Comparison of ENCODE assay signal across 23 cellular contexts in the genomic region with DNA sequence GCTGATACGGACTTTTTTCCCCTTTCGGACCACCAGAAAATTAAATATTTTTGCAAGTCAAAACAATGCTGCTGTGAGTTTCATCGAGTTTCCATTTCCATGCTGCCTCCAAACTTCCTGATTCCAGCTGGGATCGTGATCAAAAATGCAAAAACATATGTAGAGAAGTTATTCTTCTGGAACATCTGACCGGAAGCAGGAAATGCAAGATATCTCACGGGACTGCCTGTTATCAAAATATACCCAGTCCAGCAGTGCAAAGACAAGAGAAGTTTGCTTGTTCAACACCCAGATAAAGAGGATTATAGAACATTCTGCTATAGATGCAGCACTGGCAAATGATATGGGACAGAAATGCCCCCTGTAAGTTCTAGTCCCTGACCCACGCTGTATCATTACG.
DNase-seq lines count a peak whose midpoint lies in the region; ATAC-seq and TF ChIP-seq lines count a peak whose summit lies in the region.
"Had no signal": no experiment of that assay in that cellular context is flagged by ENCODE, and none has a peak within 500 bp of the region (broad histone marks: within the 10 kb centered on the region; RNA-seq: fewer than 3 reads in every experiment).

No MANE protein-coding gene starts in this region.

- no peak for DNase-seq in left ventricle myocardium inferior
- no peak for DNase-seq in left cardiac atrium
- no peak for DNase-seq in endothelial cell (ENCODE audit: low spot score)
- peak; percentile 80 to 99 for DNase-seq in lung microvascular endothelial cell (ENCODE audit: low read depth in 2 of 2)
- DNase-seq in cerebellar cortex (ENCODE audit: low spot score): no peak
- no peak for DNase-seq in SIG-M5 (lab: John Stamatoyannopoulos, UW)
- DNase-seq: ACHN; effector memory CD4-positive, alpha-beta T cell; EL; Karpas-422; natural killer cell; NCI-H1092 treated with DMSO at 0.1 percent for 48 hours; NCI-H774; Peyer's patch; upper lobe of right lung had no signal

- no peaks in the 10 kb centered on the region for H3K9me3 Mint-ChIP-seq in endothelial cell (ENCODE audit: unreplicated experiment)
- H3K9me3 Mint-ChIP-seq: natural killer cell; stimulated activated naive CD8-positive, alpha-beta T cell treated with anti-CD3 and anti-CD28 coated beads, Interleukin-15, Interleukin-2, amounts not matched to agents 100 ng/mL and 50 ng/mL, for 24 hours had no signal

- peaks cover 6% of the 10 kb centered on the region for H3K4me1 Mint-ChIP-seq in endothelial cell (ENCODE audit: unreplicated experiment)
- H3K4me1 Mint-ChIP-seq: activated T-helper 17 cell treated with anti-CD3 and anti-CD28 coated beads, Interleukin-2, amount 50 U/mL, for 72 hours had no signal

- H3K4me3 ChIP-seq in left ventricle myocardium inferior: no peak overlapping the region
- H3K4me3 ChIP-seq: breast epithelium, lung, Peyer's patch, prostate gland, upper lobe of right lung had no signal

- H3K27ac ChIP-seq in left ventricle myocardium inferior (replicated peaks): peak overlapping the region; percentile 77
- H3K27ac ChIP-seq: Peyer's patch, prostate gland, upper lobe of right lung had no signal

- H3K4me3 Mint-ChIP-seq in endothelial cell (ENCODE audit: unreplicated experiment): no peak overlapping the region
- H3K4me3 Mint-ChIP-seq: activated T-helper 17 cell treated with anti-CD3 and anti-CD28 coated beads, Interleukin-2, amount 50 U/mL, for 72 hours; natural killer cell; stimulated activated naive CD8-positive, alpha-beta T cell treated with anti-CD3 and anti-CD28 coated beads, Interleukin-15, Interleukin-2, amounts not matched to agents 100 ng/mL and 50 ng/mL, for 24 hours had no signal

- H3K36me3 ChIP-seq in left ventricle myocardium inferior: no peaks in the 10 kb centered on the region
- H3K36me3 ChIP-seq: breast epithelium, Peyer's patch, prostate gland, upper lobe of right lung had no signal

- ATAC-seq in left cardiac atrium (no peak), GM18505 (IDR thresholded peaks at IDR 0.05; ENCODE audit: unreplicated experiment) (no peak), HG03135 (IDR thresholded peaks at IDR 0.05; ENCODE audit: unreplicated experiment) (no peak)
- ATAC-seq: activated CD4-positive, CD25-positive, alpha-beta regulatory T cell treated with anti-CD3 and anti-CD28 coated beads, Interleukin-2, amount 50 U/mL, for 24 hours; activated T-helper 17 cell treated with anti-CD3 and anti-CD28 coated beads, Interleukin-2, amount 50 U/mL, for 72 hours; natural killer cell; upper lobe of right lung had no signal

- TF ChIP-seq CTCF in left ventricle myocardium inferior (IDR thresholded peaks at IDR 0.05; ENCODE audit: borderline replicate concordance): no peak
- TF ChIP-seq CTCF in endothelial cell (IDR thresholded peaks at IDR 0.05; ENCODE audit: unreplicated experiment): no peak

- H3K27me3 Mint-ChIP-seq in endothelial cell (ENCODE audit: unreplicated experiment): no peaks in the 10 kb centered on the region
- H3K27me3 Mint-ChIP-seq: activated T-helper 17 cell treated with anti-CD3 and anti-CD28 coated beads, Interleukin-2, amount 50 U/mL, for 72 hours; stimulated activated naive CD8-positive, alpha-beta T cell treated with anti-CD3 and anti-CD28 coated beads, Interleukin-15, Interleukin-2, amounts not matched to agents 100 ng/mL and 50 ng/mL, for 24 hours had no signal

- TF ChIP-seq POLR2A in GM18505 (IDR thresholded peaks at IDR 0.05; ENCODE audit: borderline replicate concordance, extremely low read depth, insufficient read depth, insufficient read length): no peak

- peak overlapping the region; percentile 52 for H3K27ac Mint-ChIP-seq in endothelial cell (ENCODE audit: unreplicated experiment)
- H3K27ac Mint-ChIP-seq: activated T-helper 17 cell treated with anti-CD3 and anti-CD28 coated beads, Interleukin-2, amount 50 U/mL, for 72 hours; natural killer cell; stimulated activated naive CD8-positive, alpha-beta T cell treated with anti-CD3 and anti-CD28 coated beads, Interleukin-15, Interleukin-2, amounts not matched to agents 100 ng/mL and 50 ng/mL, for 24 hours had no signal

- intact Hi-C loops in left ventricle myocardium inferior (cut with micrococcal nuclease) (no loop called here), left cardiac atrium (cut with DNase I) (no loop called here)

- H3K9me3 ChIP-seq in left ventricle myocardium inferior (replicated peaks): peaks cover 5% of the 10 kb centered on the region
- H3K9me3 ChIP-seq: breast epithelium, Peyer's patch, prostate gland, upper lobe of right lung had no signal

- H3K27me3 ChIP-seq in left ventricle myocardium inferior (ENCODE audit: low read depth): no peaks in the 10 kb centered on the region
- H3K27me3 ChIP-seq: breast epithelium, Peyer's patch, upper lobe of right lung had no signal

- peaks cover 15% of the 10 kb centered on the region for H3K4me1 ChIP-seq in left ventricle myocardium inferior
- H3K4me1 ChIP-seq: breast epithelium, Peyer's patch, prostate gland, upper lobe of right lung had no signal

- no peaks in the 10 kb centered on the region for H3K36me3 Mint-ChIP-seq in endothelial cell (ENCODE audit: low read depth, unreplicated experiment)
- H3K36me3 Mint-ChIP-seq: natural killer cell had no signal

Comparison
In these comparisons a context has a peak if more than half of its experiments do, and no peak if none do; other contexts are left out.
1. DNase-seq: peak in lung microvascular endothelial cell (2 of 2); none in left ventricle myocardium inferior (single experiment), left cardiac atrium (single experiment), endothelial cell (single experiment), cerebellar cortex (single experiment) and SIG-M5 (single experiment).